In genomic region chr19:9914315-9915207, GRCh38 we compare ENCODE assay signal across 8 cellular contexts. TPM values are rescaled to one million over a fixed set of nuclear protein-coding genes. Genes with fewer than 3 reads are reported as not detected.
A peak's percentile ranks its signal among the peaks of the same experiment; 100 is the strongest.
DNase-seq lines count a peak whose midpoint lies in the region; ATAC-seq and TF ChIP-seq lines count a peak whose summit lies in the region.

No MANE protein-coding gene starts in this region.

- intact Hi-C loops in A673 (cut with micrococcal nuclease; ENCODE audit: unreplicated experiment) (loop anchor here (5.0 kb wide), 1 partner anchor 67 kb away; no protein-coding TSS in a partner anchor), MCF 10A (cut with micrococcal nuclease) (loop anchor here (1.0 kb wide), 3 partner anchors 66 to 778 kb away; no protein-coding TSS in a partner anchor)

- POLR2A ChIA-PET in A673 (lab: Charles Lee; ENCODE audit: low non-redundant PET) = no interaction called here
- POLR2A ChIA-PET in MCF 10A (lab: Yijun Ruan, JAX) = interaction anchor here (0.6 kb wide), 2 partner anchors 85 to 88 kb away, joined by 3 to 4 read pairs; no protein-coding TSS in a partner anchor

- ATAC-seq in GM18511 (IDR thresholded peaks at IDR 0.05; ENCODE audit: unreplicated experiment) (peak; percentile 57), GM18867 (IDR thresholded peaks at IDR 0.05; ENCODE audit: unreplicated experiment) (no peak)

- H3K36me3 ChIP-seq in A673 (ENCODE audit: insufficient read depth, low read length, poor library complexity, severe bottlenecking) = no peaks in the 10 kb centered on the region

- peaks cover 18% of the 10 kb centered on the region for H3K4me1 ChIP-seq in A673 (ENCODE audit: insufficient read depth, low read length, poor library complexity, severe bottlenecking)

- BruUV-seq in A673 (replicated peaks; lab: Mats Ljungman, UMichigan) = no TSS peak
- no TSS peak for BruUV-seq in MCF 10A (replicated peaks; lab: Mats Ljungman, UMichigan)

- H3K27me3 Mint-ChIP-seq in MCF 10A (ENCODE audit: insufficient read depth, unreplicated experiment) = peaks cover 11% of the 10 kb centered on the region

- H3K27ac ChIP-seq in A673 (ENCODE audit: low read depth, low read length, poor library complexity, severe bottlenecking) (peak overlapping the region; percentile 80), VCaP (peak overlapping the region; percentile 42; the same call in 1 of the 2 replicates)

- H3K9me3 ChIP-seq in A673 (ENCODE audit: low read depth, low read length, poor library complexity, severe bottlenecking) = no peaks in the 10 kb centered on the region

- CTCF ChIA-PET in A673 (lab: Charles Lee) = interaction anchor here (0.6 kb wide), 1 partner anchor 182 kb away, joined by 3 read pairs; no protein-coding TSS in a partner anchor
- CTCF ChIA-PET in MCF 10A (lab: Yijun Ruan, JAX) = interaction anchor here (0.6 to 1.3 kb wide), 4 partner anchors 47 to 215 kb away, joined by 3 to 5 read pairs (median 4); no protein-coding TSS in a partner anchor

- H3K9me3 Mint-ChIP-seq in MCF 10A (ENCODE audit: unreplicated experiment) = no peaks in the 10 kb centered on the region

- no peak overlapping the region for H3K27ac Mint-ChIP-seq in MCF 10A (ENCODE audit: low read depth, unreplicated experiment)

- peaks cover 14% of the 10 kb centered on the region for H3K4me1 Mint-ChIP-seq in MCF 10A (ENCODE audit: insufficient read depth, unreplicated experiment)

- TF ChIP-seq CTCF in A673 (conservative IDR thresholded peaks at IDR 0.05; ENCODE audit: low read depth, low read length) (peak; percentile 79), VCaP (conservative IDR thresholded peaks at IDR 0.05) (peak; percentile 78), MCF 10A (IDR thresholded peaks at IDR 0.05; ENCODE audit: unreplicated experiment) (peak; percentile 51)

- no peaks in the 10 kb centered on the region for H3K27me3 ChIP-seq in A673 (replicated peaks; ENCODE audit: insufficient read depth, low read depth, low read length, poor library complexity)

- peak overlapping the region; percentile 45 for H3K4me3 Mint-ChIP-seq in MCF 10A (ENCODE audit: unreplicated experiment)

- no peaks in the 10 kb centered on the region for H3K36me3 Mint-ChIP-seq in MCF 10A (ENCODE audit: insufficient read depth, unreplicated experiment)

- peak overlapping the region; percentile 57 for H3K4me3 ChIP-seq in A673 (ENCODE audit: low read depth, low read length, poor library complexity, severe bottlenecking)

- peak; percentile 94 for DNase-seq in A673 (ENCODE audit: low spot score)
- peak; percentile 43 to 63 for DNase-seq in NCI-H1930 (lab: John Stamatoyannopoulos, UW)
- DNase-seq in MCF 10A (ENCODE audit: unreplicated experiment) = peak; percentile 84
- DNase-seq in iris pigment epithelial cell (ENCODE audit: low read depth) = peak; percentile 83
- peak; percentile 69 to 78 (median 69) for DNase-seq in stimulated activated CD4-positive, alpha-beta T cell treated with anti-CD3 and anti-CD28 coated beads, Interleukin-12 subunit alpha, Interleukin-12 subunit beta, amount 100 ng/mL, for 48 hours (ENCODE audit: low read depth in 2 of 3, low spot score in 1 of 3)

RNA-seq across cellular contexts. Expression of gene OLFM2, which starts 21.8 kb away (rescaled TPM):
- 106 and 115 TPM in 2 replicates for total RNA-seq in A673 (2021)
- not detected in 2 replicates for total RNA-seq in MCF 10A (2022)

Comparison
In these comparisons a context has a peak if more than half of its experiments do, and no peak if none do; other contexts are left out.
1. RNA of gene OLFM2, which starts 21.8 kb away (total RNA-seq): 106 to 115 TPM in A673; not detected in MCF 10A; every median in the first group is over 100 times any median in the second.
2. Peak in every context shown above with its lines, with median percentiles within 50 percentile points of each other: DNase-seq and CTCF ChIP-seq.